13 cellular contexts compared by ENCODE assay signal in the genomic region with DNA sequence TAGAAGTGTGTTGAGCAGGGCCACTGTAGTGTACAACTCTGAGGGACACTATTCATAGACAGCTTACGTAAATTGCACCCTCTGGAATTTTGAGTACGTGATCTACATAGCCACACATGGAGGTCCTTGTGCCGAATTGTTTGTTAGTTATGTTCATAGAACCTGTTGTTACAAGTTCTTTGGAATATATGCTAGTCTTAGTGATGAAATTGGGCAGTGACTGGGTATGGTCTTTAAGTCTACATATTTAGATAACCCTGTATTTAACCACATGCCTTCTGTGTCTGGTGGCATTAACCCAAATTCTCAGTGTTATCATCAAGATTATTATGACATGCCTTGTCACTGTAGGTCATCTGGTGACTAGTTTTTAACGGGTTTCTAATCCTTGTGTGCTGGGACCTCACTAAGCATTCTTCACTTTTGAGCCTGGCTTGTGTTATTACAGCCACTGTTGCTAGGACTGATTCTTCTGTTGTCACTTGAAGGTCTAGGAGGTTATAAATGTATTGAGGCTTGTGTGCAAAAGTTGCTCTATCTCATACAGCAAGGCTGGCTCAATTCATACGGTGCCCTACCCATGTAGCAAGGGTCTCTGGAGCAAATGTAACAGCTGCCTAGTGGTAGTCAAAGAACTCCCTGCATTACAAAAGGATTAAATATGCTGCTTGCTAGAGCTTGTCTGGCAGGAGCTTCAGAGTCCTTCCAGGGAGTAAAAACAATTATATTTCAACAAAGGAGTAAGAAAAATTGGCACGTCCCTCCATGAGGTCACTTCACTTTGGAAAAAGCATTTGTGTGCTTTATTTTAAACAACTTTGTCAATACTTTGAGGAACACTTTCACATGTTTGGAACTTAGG.
DNase-seq lines count a peak whose midpoint lies in the region; ATAC-seq and TF ChIP-seq lines count a peak whose summit lies in the region.
"Had no signal": no experiment of that assay in that cellular context is flagged by ENCODE, and none has a peak within 500 bp of the region (broad histone marks: within the 10 kb centered on the region; RNA-seq: fewer than 3 reads in every experiment).

No MANE protein-coding gene starts in this region.

- dilution Hi-C loops in mammary epithelial cell (cut with HindIII; ENCODE audit: low sequenced_read_pairs), result no loop called here

- H3K4me3 ChIP-seq in mammary epithelial cell (replicated peaks in 1 of 3; ENCODE audit: insufficient read depth in 1 of 3, low read depth in 2 of 3, low read length in 3 of 3) (no peak overlapping the region), left lung (no peak overlapping the region)

- ATAC-seq in GM18505 (IDR thresholded peaks at IDR 0.05; ENCODE audit: unreplicated experiment) (peak; percentile 20), HG03039 (IDR thresholded peaks at IDR 0.05; ENCODE audit: unreplicated experiment) (peak; percentile 30), left lung (peak; percentile 10)

- H2AFZ ChIP-seq in mammary epithelial cell (ENCODE audit: low read depth, low read length), result no peak overlapping the region

- H3K27me3 ChIP-seq in mammary epithelial cell (ENCODE audit: insufficient read depth, low read length) (no peaks in the 10 kb centered on the region), left lung (no peaks in the 10 kb centered on the region)

- intact Hi-C loops in mammary epithelial cell (cut with micrococcal nuclease) (no loop called here), left lung (cut with DNase I) (no loop called here)

- DNase-seq in mammary epithelial cell, result peak; percentile 53
- no peak for DNase-seq in left lung
- DNase-seq in Kasumi-1 (lab: John Stamatoyannopoulos, UW), result no peak
- DNase-seq in globus pallidus (ENCODE audit: low spot score), result no peak
- DNase-seq in AML-193 (lab: John Stamatoyannopoulos, UW), result no peak
- DNase-seq in amygdala (lab: John Stamatoyannopoulos, UW), result no peak
- DNase-seq: activated CD4-positive, CD25-positive, alpha-beta regulatory T cell treated with anti-CD3 and anti-CD28 coated beads, Interleukin-2, amount 50 U/mL, for 72 hours; activated naive CD4-positive, alpha-beta T cell; CD4-positive, alpha-beta T cell; NCI-H1436 treated with DMSO at 0.1 percent for 48 hours; retina had no signal

- no peaks in the 10 kb centered on the region for H3K36me3 ChIP-seq in mammary epithelial cell (ENCODE audit: insufficient read depth, low read length)
- no peaks in the 10 kb centered on the region for H3K36me3 ChIP-seq in left lung

- peaks cover 23% of the 10 kb centered on the region for H3K4me1 ChIP-seq in mammary epithelial cell (ENCODE audit: insufficient read depth, low read length)
- H3K4me1 ChIP-seq in left lung, result peaks cover 4 to 16% of the 10 kb centered on the region in 2 donors

- peaks cover 58% of the 10 kb centered on the region for H3K79me2 ChIP-seq in mammary epithelial cell (ENCODE audit: insufficient read depth, low read length)

- no peaks in the 10 kb centered on the region for H4K20me1 ChIP-seq in mammary epithelial cell (ENCODE audit: insufficient read depth, low read length)

- H3K9ac ChIP-seq in mammary epithelial cell (ENCODE audit: insufficient read depth, low read length), result no peak overlapping the region

- 36% methylated on average over 6 of the region's 6 CpGs for WGBS in mammary epithelial cell (ENCODE audit: low coverage, missing lambda C conversion rate)

- CTCF ChIA-PET in mammary epithelial cell (lab: Charles Lee; ENCODE audit: low non-redundant PET), result no interaction called here

- H3K4me2 ChIP-seq in mammary epithelial cell (ENCODE audit: insufficient read depth, low read depth, low read length), result peak overlapping the region; percentile 9

- BruUV-seq in mammary epithelial cell (replicated peaks; lab: Mats Ljungman, UMichigan), result no TSS peak

- in situ Hi-C loops in mammary epithelial cell (cut with MboI; ENCODE audit: low sequenced_read_pairs in 2 of 2), result no loop called here

- TF ChIP-seq CTCF in mammary epithelial cell (conservative IDR thresholded peaks at IDR 0.05 in 1 of 2, IDR thresholded peaks at IDR 0.05 in 1 of 2; ENCODE audit: extremely low read depth in 1 of 2, insufficient read depth in 1 of 2, low read depth in 1 of 2, low read length in 2 of 2) (no peak), left lung (IDR thresholded peaks at IDR 0.05) (no peak)

- H3K27ac ChIP-seq in mammary epithelial cell (ENCODE audit: insufficient read depth, low read depth, low read length) (peak overlapping the region; percentile 10), left lung (no peak overlapping the region)

- H3K9me3 ChIP-seq in mammary epithelial cell (replicated peaks; ENCODE audit: insufficient read depth, low read length), result no peaks in the 10 kb centered on the region
- H3K9me3 ChIP-seq in left lung, result no peaks in the 10 kb centered on the region

- TF ChIP-seq POLR2A in GM18505 (IDR thresholded peaks at IDR 0.05; ENCODE audit: borderline replicate concordance, extremely low read depth, insufficient read depth, insufficient read length), result no peak
